ENCODE assay signal across 8 cellular contexts in genomic region chr18:657998-658946, GRCh38. TPM values are rescaled to one million over a fixed set of nuclear protein-coding genes. Genes with fewer than 3 reads are reported as not detected.
DNase-seq lines count a peak whose midpoint lies in the region; ATAC-seq, FAIRE-seq and TF ChIP-seq lines count a peak whose summit lies in the region.

No MANE protein-coding gene starts in this region.

- H3K4me1 ChIP-seq in adrenal gland (replicated peaks in 1 of 2) (peaks cover 0 to 9% of the 10 kb centered on the region in 2 donors), heart right ventricle (peaks cover 0 to 17% (median 9%) of the 10 kb centered on the region in 9 donors), parathyroid adenoma (no peaks in the 10 kb centered on the region)

- 1 to 6% (median 3%) methylated on average over 31 to 72 of the region's 72 CpGs for WGBS in adrenal gland, 4 donors
- 2% methylated on average over 69 to 72 of the region's 72 CpGs for WGBS in heart right ventricle, 2 donors

- no peaks in the 10 kb centered on the region for H3K79me2 ChIP-seq in parathyroid adenoma

- H3K9ac ChIP-seq in parathyroid adenoma = no peak overlapping the region

- H3K27me3 ChIP-seq in adrenal gland = peaks cover 4% of the 10 kb centered on the region
- H3K27me3 ChIP-seq in heart right ventricle = peaks cover 0 to 16% (median 6%) of the 10 kb centered on the region in 7 donors
- no peaks in the 10 kb centered on the region for H3K27me3 ChIP-seq in parathyroid adenoma (ENCODE audit: control insufficient read depth, insufficient read depth, low read length)

- TF ChIP-seq POLR2A in adrenal gland (IDR thresholded peaks at IDR 0.05) = no peak

- H3K36me3 ChIP-seq in adrenal gland (replicated peaks in 1 of 2) (no peaks in the 10 kb centered on the region), heart right ventricle (peaks cover 0 to 5% (median 0%) of the 10 kb centered on the region in 9 donors), parathyroid adenoma (ENCODE audit: control insufficient read depth, insufficient read depth, low read length) (no peaks in the 10 kb centered on the region)

- intact Hi-C loops in adrenal gland (cut with DNase I) (no loop called here), heart right ventricle (cut with DNase I) (no loop called here)

- no peak for TF ChIP-seq CTCF in GM12875 (IDR thresholded peaks at IDR 0.05; ENCODE audit: borderline replicate concordance, insufficient read depth, low read depth, low read length)
- no peak for TF ChIP-seq CTCF in adrenal gland (IDR thresholded peaks at IDR 0.05)
- no peak for TF ChIP-seq CTCF in heart right ventricle (IDR thresholded peaks at IDR 0.05)
- TF ChIP-seq CTCF in parathyroid adenoma (IDR thresholded peaks at IDR 0.05) = no peak

- ATAC-seq in HG02588 (IDR thresholded peaks at IDR 0.05; ENCODE audit: unreplicated experiment) (peak; percentile 54), heart right ventricle (peak; percentile 81 to 94 (median 90))

- FAIRE-seq in urothelium cell line (lab: Jason Lieb, UNC) = peak; percentile 17

- H3K9me3 ChIP-seq in adrenal gland (replicated peaks in 1 of 3) = no peaks in the 10 kb centered on the region
- H3K9me3 ChIP-seq in heart right ventricle = no peaks in the 10 kb centered on the region
- no peaks in the 10 kb centered on the region for H3K9me3 ChIP-seq in parathyroid adenoma (ENCODE audit: control insufficient read depth, low read length)

- H3K27ac ChIP-seq in adrenal gland = no peak overlapping the region
- H3K27ac ChIP-seq in heart right ventricle = peak overlapping the region in 7 of 10 donors; percentile 8 to 73 (median 39)
- no peak overlapping the region for H3K27ac ChIP-seq in parathyroid adenoma

- H3K4me2 ChIP-seq in parathyroid adenoma (ENCODE audit: low read length) = peak overlapping the region; percentile 83

- H3K4me3 ChIP-seq in GM12875 (ENCODE audit: low read depth, low read length) = peak overlapping the region; percentile 93
- peak overlapping the region in 3 of 4 donors; percentile 33 to 62 (median 61) for H3K4me3 ChIP-seq in adrenal gland
- H3K4me3 ChIP-seq in heart right ventricle = peak overlapping the region; percentile 59 to 94 (median 81)
- H3K4me3 ChIP-seq in parathyroid adenoma (ENCODE audit: low read depth, low read length) = peak overlapping the region; percentile 56

- H2AFZ ChIP-seq in parathyroid adenoma = peak overlapping the region; percentile 96

- peak; percentile 77 for DNase-seq in MV-4-11 (lab: John Stamatoyannopoulos, UW)
- DNase-seq in SK-N-DZ (ENCODE audit: low spot score) = peak; percentile 95
- DNase-seq in adrenal gland = peak; percentile 71 to 85 (median 78)
- DNase-seq in heart right ventricle = peak; percentile 77 to 81
- DNase-seq in urothelium cell line (ENCODE audit: low spot score) = peak; percentile 96

RNA-seq across cellular contexts. Expression of gene TYMS, which starts 0.8 kb away (rescaled TPM):
- polyA plus RNA-seq in SK-N-DZ (2014; cell fraction: cytosol; rRNA removed) = 102 and 120 TPM in 2 replicates
- polyA plus RNA-seq in SK-N-DZ (2014; cell fraction: nucleus; rRNA removed) = 79.7 and 194 TPM in 2 replicates
- total RNA-seq in adrenal gland (1 to 10 TPM in 7 of 8 donors, not detected in 1; 2.9 to 5.8 (median 3.8) TPM), heart right ventricle (10 to 100 TPM in 1 of 10 donors, 1 to 10 TPM in 8, under 1 TPM in 1; 0.91 to 16.7 (median 2.2) TPM)
- polyA plus RNA-seq in adrenal gland (1 to 10 TPM in 2 of 3 donors, under 1 TPM in 1; 0.32 to 7.1 (median 1.1) TPM), heart right ventricle (1 to 10 TPM in 1 of 2 donors, under 1 TPM in 1; 0.80 to 1.0 TPM)

RNA-seq across cellular contexts. Expression of gene ENOSF1, which starts 54.2 kb away (rescaled TPM):
- 7.3 and 8.4 TPM in 2 replicates for polyA plus RNA-seq in SK-N-DZ (2014; cell fraction: cytosol; rRNA removed)
- polyA plus RNA-seq in SK-N-DZ (2014; cell fraction: nucleus; rRNA removed) = 30.1 and 43.1 TPM in 2 replicates
- total RNA-seq in adrenal gland = 100 to 1,000 TPM in 3 of 8 donors, 10 to 100 TPM in 5; 50.8 to 137 (median 80.8) TPM
- polyA plus RNA-seq in adrenal gland = 100 to 1,000 TPM in 2 of 3 donors, 10 to 100 TPM in 1; 67.1 to 196 (median 195) TPM
- 10 to 100 TPM; 15.0 to 46.9 (median 23.3) TPM for total RNA-seq in heart right ventricle
- polyA plus RNA-seq in heart right ventricle = 10 to 100 TPM; 10.5 to 68.3 TPM

Comparison
In these comparisons a context has a peak if more than half of its experiments do, and no peak if none do; other contexts are left out.
1. H3K27ac ChIP-seq: peak in heart right ventricle (7 of 10); none in adrenal gland (0 of 5) and parathyroid adenoma (single experiment).
2. Peak in every context shown above with its lines, with median percentiles within 50 percentile points of each other: H3K4me3 ChIP-seq and DNase-seq.